Comparison of ENCODE assay signal across 1 cellular context in genomic region chr1:15885701-15886612, GRCh38.
A peak's percentile ranks its signal among the peaks of the same experiment; 100 is the strongest.
TF ChIP-seq lines count a peak whose summit lies in the region.

No MANE protein-coding gene starts in this region.

TF ChIP-seq in SK-N-SH, 30 proteins besides CTCF, POLR2A, EP300 and RAD21 (continued from another document):
- TF ChIP-seq ZBTB33 (IDR thresholded peaks at IDR 0.05; ENCODE audit: borderline replicate concordance, low read depth) (no peak), MAX (IDR thresholded peaks at IDR 0.05; ENCODE audit: low read depth) (peak; percentile 71), USF2 (IDR thresholded peaks at IDR 0.05; ENCODE audit: borderline replicate concordance, low read depth, low read length) (no peak), ELF1 (IDR thresholded peaks at IDR 0.05) (peak; percentile 51; the same call in 1 of the 2 replicates), TAF1 (IDR thresholded peaks at IDR 0.05; ENCODE audit: borderline replicate concordance, low read depth, low read length) (peak; percentile 73), IRF3 (IDR thresholded peaks at IDR 0.05; ENCODE audit: low read depth, low read length) (no peak), PBX3 (IDR thresholded peaks at IDR 0.05) (no peak)
